ENCODE assay signal across 24 cellular contexts in genomic region chr5:16863380-16864007, GRCh38.
DNase-seq lines count a peak whose midpoint lies in the region; ATAC-seq and TF ChIP-seq lines count a peak whose summit lies in the region.
"Had no signal": no experiment of that assay in that cellular context is flagged by ENCODE, and none has a peak within 500 bp of the region (broad histone marks: within the 10 kb centered on the region; RNA-seq: fewer than 3 reads in every experiment).

No MANE protein-coding gene starts in this region.

- H3F3A ChIP-seq in PC-3 (ENCODE audit: low read length, unreplicated experiment) = no peaks in the 10 kb centered on the region

- no peak overlapping the region for H2BK12ac ChIP-seq in neuronal stem cell (ENCODE audit: low read length)

- POLR2A ChIA-PET in Caco-2 (lab: Charles Lee) (no interaction called here), PC-3 (lab: Charles Lee; ENCODE audit: unreplicated experiment) (interaction anchor here (0.6 to 0.7 kb wide), 2 partner anchors 94 to 137 kb away, joined by 3 to 5 read pairs; no protein-coding TSS in a partner anchor)

- H4K8ac ChIP-seq in neuronal stem cell (ENCODE audit: low read depth, low read length) = peak overlapping the region; percentile 68

- H3K27ac ChIP-seq in PC-3 (ENCODE audit: low read length) (0 out of 2 replicates have a peak overlapping the region, but pooled peaks have one; percentile 0), endodermal cell (ENCODE audit: low read depth, low read length) (no peak overlapping the region), neuronal stem cell (replicated peaks; ENCODE audit: low read length) (no peak overlapping the region), adrenal gland (no peak overlapping the region)
- H3K27ac ChIP-seq: RWPE1, uterus, VCaP had no signal

- H3K27me3 ChIP-seq in Caco-2 (replicated peaks; ENCODE audit: control insufficient read depth, insufficient read depth, low read length) (no peaks in the 10 kb centered on the region), PC-3 (ENCODE audit: low read length) (no peaks in the 10 kb centered on the region), endodermal cell (ENCODE audit: control insufficient read depth, insufficient read depth, low read length, poor library complexity, severe bottlenecking) (no peaks in the 10 kb centered on the region), neuronal stem cell (ENCODE audit: control insufficient read depth in 3 of 3, insufficient read depth in 3 of 3, low read depth in 1 of 3, low read length in 3 of 3) (no peaks in the 10 kb centered on the region), adrenal gland (no peaks in the 10 kb centered on the region)
- H3K27me3 ChIP-seq: uterus had no signal

- H3K4me2 ChIP-seq in PC-3 (ENCODE audit: low read length) (0 out of 2 replicates have a peak overlapping the region, but pooled peaks have one; percentile 1), neuronal stem cell (ENCODE audit: insufficient read depth, low read length, poor library complexity, severe bottlenecking) (no peak overlapping the region)
- H3K4me2 ChIP-seq: smooth muscle cell had no signal

- no peak overlapping the region for H3K4me3 Mint-ChIP-seq in Caco-2 (ENCODE audit: unreplicated experiment)
- H3K4me3 Mint-ChIP-seq in endodermal cell = no peak overlapping the region
- H3K4me3 Mint-ChIP-seq: activated naive CD4-positive, alpha-beta T cell treated with anti-CD3 and anti-CD28 coated beads, Interleukin-2, amount 50 U/mL, for 24 hours; activated T-helper 17 cell treated with anti-CD3 and anti-CD28 coated beads, Interleukin-2, amount 50 U/mL, for 72 hours had no signal

- intact Hi-C loops in Caco-2 (cut with micrococcal nuclease; ENCODE audit: unreplicated experiment) = loop anchor here (1.0 to 5.0 kb wide), 5 partner anchors 17 to 55 kb away; no protein-coding TSS in a partner anchor
- intact Hi-C loops in PC-3 (cut with micrococcal nuclease) = no loop called here
- intact Hi-C loops in adrenal gland (cut with DNase I) = no loop called here

- H3K36me3 ChIP-seq in Caco-2 (ENCODE audit: control insufficient read depth, insufficient read depth, low read length) (no peaks in the 10 kb centered on the region; the same call in 1 of the 2 replicates), PC-3 (ENCODE audit: low read depth, low read length) (peaks cover 11% of the 10 kb centered on the region), endodermal cell (ENCODE audit: control insufficient read depth, insufficient read depth, low read length) (peaks cover 76% of the 10 kb centered on the region), neuronal stem cell (replicated peaks in 1 of 2; ENCODE audit: control insufficient read depth in 2 of 2, insufficient read depth in 2 of 2, low read length in 2 of 2) (peaks cover 0 to 2% of the 10 kb centered on the region in 2 donors), adrenal gland (replicated peaks in 1 of 2) (no peaks in the 10 kb centered on the region)
- H3K36me3 ChIP-seq: uterus had no signal

- no peaks in the 10 kb centered on the region for H3K9me3 Mint-ChIP-seq in Caco-2 (ENCODE audit: unreplicated experiment)
- no peaks in the 10 kb centered on the region for H3K9me3 Mint-ChIP-seq in endodermal cell
- H3K9me3 Mint-ChIP-seq: activated naive CD4-positive, alpha-beta T cell treated with anti-CD3 and anti-CD28 coated beads, Interleukin-2, amount 50 U/mL, for 24 hours had no signal

- H3K4me1 Mint-ChIP-seq in Caco-2 (ENCODE audit: low read depth, unreplicated experiment) (peaks cover 43% of the 10 kb centered on the region), endodermal cell (peaks cover 63% of the 10 kb centered on the region)
- H3K4me1 Mint-ChIP-seq: activated naive CD4-positive, alpha-beta T cell treated with anti-CD3 and anti-CD28 coated beads, Interleukin-2, amount 50 U/mL, for 24 hours; activated T-helper 17 cell treated with anti-CD3 and anti-CD28 coated beads, Interleukin-2, amount 50 U/mL, for 72 hours had no signal

- H2BK15ac ChIP-seq in neuronal stem cell (ENCODE audit: low read length) = no peak overlapping the region

- no peak for TF ChIP-seq POLR2A in adrenal gland (IDR thresholded peaks at IDR 0.05)

- H3K4me1 ChIP-seq in Caco-2 (peaks cover 48% of the 10 kb centered on the region), PC-3 (ENCODE audit: insufficient read depth, low read length) (peaks cover 14% of the 10 kb centered on the region), endodermal cell (ENCODE audit: control insufficient read depth, insufficient read depth, low read length) (peaks cover 23% of the 10 kb centered on the region), neuronal stem cell (ENCODE audit: control insufficient read depth in 2 of 2, insufficient read depth in 1 of 2, low read depth in 1 of 2, low read length in 2 of 2) (peaks cover 20 to 27% of the 10 kb centered on the region in 2 donors), adrenal gland (replicated peaks in 1 of 2) (no peaks in the 10 kb centered on the region)
- H3K4me1 ChIP-seq: uterus had no signal

- CTCF ChIA-PET in Caco-2 (lab: Charles Lee) = interaction anchor here (1.3 to 1.5 kb wide), 2 partner anchors 32 to 269 kb away, joined by 4 to 6 read pairs; no protein-coding TSS in a partner anchor
- CTCF ChIA-PET in PC-3 (lab: Charles Lee) = interaction anchor here (0.6 to 0.7 kb wide), 2 partner anchors 66 to 263 kb away, joined by 3 read pairs; no protein-coding TSS in a partner anchor

- H4K20me1 ChIP-seq in PC-3 (ENCODE audit: low read length) = no peaks in the 10 kb centered on the region

- peak overlapping the region; percentile 83 for H3K27ac Mint-ChIP-seq in Caco-2 (ENCODE audit: unreplicated experiment)
- peak overlapping the region; percentile 80 for H3K27ac Mint-ChIP-seq in endodermal cell
- H3K27ac Mint-ChIP-seq: activated naive CD4-positive, alpha-beta T cell treated with anti-CD3 and anti-CD28 coated beads, Interleukin-2, amount 50 U/mL, for 24 hours; activated T-helper 17 cell treated with anti-CD3 and anti-CD28 coated beads, Interleukin-2, amount 50 U/mL, for 72 hours had no signal

- no peak overlapping the region for H3K23ac ChIP-seq in neuronal stem cell (ENCODE audit: low read depth, low read length, poor library complexity)

- peak; percentile 85 for ATAC-seq in PC-3
- no peak for ATAC-seq in HG03025 (IDR thresholded peaks at IDR 0.05; ENCODE audit: low FRiP score, unreplicated experiment)
- no peak for ATAC-seq in GM18498 (IDR thresholded peaks at IDR 0.05; ENCODE audit: unreplicated experiment)
- ATAC-seq: activated T-helper 17 cell treated with anti-CD3 and anti-CD28 coated beads, Interleukin-2, amount 50 U/mL, for 72 hours had no signal

- no peak overlapping the region for H2AK5ac ChIP-seq in neuronal stem cell (ENCODE audit: low read depth, low read length)

- BruUV-seq in Caco-2 (replicated peaks; lab: Mats Ljungman, UMichigan) = no TSS peak
- no TSS peak for BruUV-seq in PC-3 (replicated peaks; lab: Mats Ljungman, UMichigan)

- WGBS in endodermal cell (ENCODE audit: insufficient coverage in 1 of 2, insufficient read length in 1 of 2), 2 experiments = 79 to 94% methylated on average over 3 to 5 of the region's 5 CpGs
- WGBS in neuronal stem cell (ENCODE audit: extremely low coverage in 2 of 2, insufficient read length in 2 of 2, insufficient replicate concordance in 1 of 2), 2 donors = no CpG with 5 or more reads among the region's 5 CpGs
- WGBS in adrenal gland, 4 donors = 82 to 87% (median 85%) methylated on average over 5 of the region's 5 CpGs

- no peak overlapping the region for H2BK5ac ChIP-seq in neuronal stem cell (ENCODE audit: low read length)

- H3K4me3 ChIP-seq in Caco-2 (ENCODE audit: low read depth, low read length) (no peak overlapping the region), PC-3 (ENCODE audit: low read length) (no peak overlapping the region), endodermal cell (ENCODE audit: low read length) (no peak overlapping the region), neuronal stem cell (ENCODE audit: low read length in 2 of 2) (no peak overlapping the region), adrenal gland (no peak overlapping the region)
- H3K4me3 ChIP-seq: smooth muscle cell, uterus had no signal

- H3K9ac ChIP-seq in PC-3 (ENCODE audit: low read length) = no peak overlapping the region
- no peak overlapping the region for H3K9ac ChIP-seq in endodermal cell (ENCODE audit: extremely low read depth, low read length, poor library complexity, severe bottlenecking)
- no peak overlapping the region for H3K9ac ChIP-seq in neuronal stem cell (ENCODE audit: low read depth, low read length, poor library complexity)

- H2BK120ac ChIP-seq in neuronal stem cell (ENCODE audit: low read depth, low read length) = no peak overlapping the region

- DNase-seq in Caco-2 = peak in 1 of 2 experiments; percentile 28
- DNase-seq in PC-3 = peak; percentile 66
- no peak for DNase-seq in endodermal cell
- no peak for DNase-seq in neuronal stem cell (ENCODE audit: low spot score)
- DNase-seq in NCI-H1694 (lab: John Stamatoyannopoulos, UW) = no peak
- no peak for DNase-seq in adrenal gland
- DNase-seq: activated CD4-positive, alpha-beta T cell treated with anti-CD3 and anti-CD28 coated beads, Interleukin-2, amount 50 U/mL, for 1 hour; aorta; C1 segment of cervical spinal cord; KBM-7; kidney glomerular epithelial cell; NCI-H1436; NCI-H524 treated with DMSO at 0.1 percent for 48 hours; occipital lobe; retina; stimulated activated CD4-positive, alpha-beta T cell treated with anti-CD3 and anti-CD28 coated beads, Interleukin-2, amount 100 ng/mL, for 24 hours; uterus had no signal

- H3K18ac ChIP-seq in neuronal stem cell (ENCODE audit: low read length) = no peak overlapping the region

- H3K4ac ChIP-seq in neuronal stem cell (ENCODE audit: low read length) = no peak overlapping the region

- peaks cover 79% of the 10 kb centered on the region for H3K79me2 ChIP-seq in PC-3 (ENCODE audit: low read length)

- H3K36me3 Mint-ChIP-seq in Caco-2 (ENCODE audit: insufficient read depth, unreplicated experiment) (peaks cover 65% of the 10 kb centered on the region), endodermal cell (ENCODE audit: low read depth) (peaks cover 39% of the 10 kb centered on the region)
- H3K36me3 Mint-ChIP-seq: activated naive CD4-positive, alpha-beta T cell treated with anti-CD3 and anti-CD28 coated beads, Interleukin-2, amount 50 U/mL, for 24 hours had no signal

- H3K27me3 Mint-ChIP-seq in Caco-2 (ENCODE audit: insufficient read depth, unreplicated experiment) (no peaks in the 10 kb centered on the region), endodermal cell (ENCODE audit: insufficient read depth) (no peaks in the 10 kb centered on the region)

- H2AFZ ChIP-seq in PC-3 (ENCODE audit: low read length) (no peak overlapping the region), neuronal stem cell (ENCODE audit: low read length) (no peak overlapping the region)

- TF ChIP-seq CTCF in Caco-2 (IDR thresholded peaks at IDR 0.05; ENCODE audit: insufficient read depth in 1 of 2, low read depth in 1 of 2, low read length in 1 of 2, severe bottlenecking in 1 of 2, unreplicated experiment in 1 of 2) = no peak
- TF ChIP-seq CTCF in PC-3 (conservative IDR thresholded peaks at IDR 0.05; ENCODE audit: low read depth, low read length) = no peak
- no peak for TF ChIP-seq CTCF in endodermal cell (conservative IDR thresholded peaks at IDR 0.05)
- no peak for TF ChIP-seq CTCF in adrenal gland (IDR thresholded peaks at IDR 0.05)

- H3K9me3 ChIP-seq in Caco-2 (0 out of 2 replicates have a peak, but pooled peaks cover 3% of the 10 kb centered on the region), PC-3 (ENCODE audit: low read length) (no peaks in the 10 kb centered on the region), endodermal cell (ENCODE audit: control insufficient read depth, low read length) (peaks cover 8% of the 10 kb centered on the region), neuronal stem cell (replicated peaks in 1 of 2; ENCODE audit: control insufficient read depth in 2 of 2, insufficient read depth in 1 of 2, low read depth in 1 of 2, low read length in 2 of 2) (peaks cover 2 to 5% of the 10 kb centered on the region in 2 donors), adrenal gland (replicated peaks in 1 of 3) (no peaks in the 10 kb centered on the region)
- H3K9me3 ChIP-seq: uterus had no signal

- no peak overlapping the region for H3K14ac ChIP-seq in neuronal stem cell (ENCODE audit: low read length)

- no peak overlapping the region for H4K91ac ChIP-seq in neuronal stem cell (ENCODE audit: low read depth, low read length, poor library complexity)

- no peaks in the 10 kb centered on the region for H3K9me2 ChIP-seq in PC-3 (replicated peaks; ENCODE audit: low read length)

- H3K79me1 ChIP-seq in neuronal stem cell (ENCODE audit: low read depth, low read length) = no peaks in the 10 kb centered on the region
